Comparison of ENCODE assay signal across 18 cellular contexts in the genomic region with DNA sequence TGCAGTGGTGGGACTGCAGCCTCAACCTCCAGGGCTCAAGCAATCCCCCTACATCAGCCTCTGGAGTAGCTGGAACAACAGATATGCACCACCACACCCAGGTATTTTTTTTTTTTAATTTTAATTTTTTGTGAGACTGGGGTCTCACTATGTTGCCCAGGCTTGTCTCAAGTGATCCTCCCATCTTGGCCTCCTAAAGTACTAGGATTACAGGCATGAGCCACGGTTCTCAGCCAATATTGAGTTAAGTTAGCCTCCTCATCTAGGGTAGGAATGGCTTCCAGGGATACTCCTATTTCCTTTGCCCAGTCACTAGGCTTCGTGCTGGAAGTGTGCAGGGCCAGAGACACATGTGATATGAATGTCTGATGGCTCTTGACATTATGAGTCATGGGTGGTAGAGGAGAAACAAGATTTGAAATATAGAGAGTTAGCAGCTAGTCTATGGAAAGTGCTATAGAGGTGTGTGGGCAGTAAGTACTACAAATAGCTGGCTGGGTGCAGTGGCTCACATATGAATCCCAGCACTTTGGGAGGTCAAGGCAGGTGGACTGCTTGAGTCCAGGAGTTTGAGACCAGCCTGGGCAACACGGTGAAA. TPM values are rescaled to one million over a fixed set of nuclear protein-coding genes. Genes with fewer than 3 reads are reported as not detected.
DNase-seq lines count a peak whose midpoint lies in the region; ATAC-seq, FAIRE-seq and TF ChIP-seq lines count a peak whose summit lies in the region.
"Had no signal": no experiment of that assay in that cellular context is flagged by ENCODE, and none has a peak within 500 bp of the region (broad histone marks: within the 10 kb centered on the region; RNA-seq: fewer than 3 reads in every experiment).

No MANE protein-coding gene starts in this region.

- H3K36me3 Mint-ChIP-seq in stimulated activated effector memory CD8-positive, alpha-beta T cell treated with anti-CD3 and anti-CD28 coated beads, Interleukin-12 subunit alpha, Interleukin-12 subunit beta, amount 100 ng/mL, for 72 hours: peaks cover 7% of the 10 kb centered on the region
- H3K36me3 Mint-ChIP-seq: immature natural killer cell, memory B cell had no signal

- ATAC-seq in HepG2 (no peak), right lobe of liver (no peak)
- peak; percentile 87 for ATAC-seq in stimulated activated effector memory CD8-positive, alpha-beta T cell treated with anti-CD3 and anti-CD28 coated beads, Interleukin-12 subunit alpha, Interleukin-12 subunit beta, amount 100 ng/mL, for 72 hours

- H3K27ac Mint-ChIP-seq in stimulated activated effector memory CD8-positive, alpha-beta T cell treated with anti-CD3 and anti-CD28 coated beads, Interleukin-12 subunit alpha, Interleukin-12 subunit beta, amount 100 ng/mL, for 72 hours: no peak overlapping the region
- H3K27ac Mint-ChIP-seq: B cell, immature natural killer cell, memory B cell had no signal

- H3K9me3 ChIP-seq in HepG2 (ENCODE audit: low read length) (no peaks in the 10 kb centered on the region), right lobe of liver (no peaks in the 10 kb centered on the region), SJCRH30 (replicated peaks) (no peaks in the 10 kb centered on the region)
- H3K9me3 ChIP-seq: thyroid gland had no signal

- TF ChIP-seq EP300 in HepG2 (IDR thresholded peaks at IDR 0.05; ENCODE audit: low read depth in 2 of 2, low read length in 2 of 2): no peak
- no peak for TF ChIP-seq EP300 in HepG2 (CRISPR knock-in tag; IDR thresholded peaks at IDR 0.05; ENCODE audit: borderline replicate concordance)

- no peaks in the 10 kb centered on the region for H4K20me1 ChIP-seq in HepG2 (ENCODE audit: insufficient read depth, low read length)

- H3K4me1 ChIP-seq in HepG2 (ENCODE audit: insufficient read depth, low read length) (peaks cover 29% of the 10 kb centered on the region), right lobe of liver (no peaks in the 10 kb centered on the region), SJCRH30 (no peaks in the 10 kb centered on the region)

- H3K4me1 Mint-ChIP-seq in stimulated activated effector memory CD8-positive, alpha-beta T cell treated with anti-CD3 and anti-CD28 coated beads, Interleukin-12 subunit alpha, Interleukin-12 subunit beta, amount 100 ng/mL, for 72 hours: peaks cover 5% of the 10 kb centered on the region

- in situ Hi-C loops in HepG2 (cut with HindIII; ENCODE audit: extremely low pct_ligation_motif_present, low pct_unique_long_range_greater_than_20kb): no loop called here

- H3K27ac ChIP-seq in HepG2 (ENCODE audit: extremely low read length, insufficient read depth, low read length) (no peak overlapping the region), right lobe of liver (no peak overlapping the region), SJCRH30 (no peak overlapping the region)
- H3K27ac ChIP-seq: SK-N-MC, thyroid gland had no signal

- H3K4me3 Mint-ChIP-seq in stimulated activated effector memory CD8-positive, alpha-beta T cell treated with anti-CD3 and anti-CD28 coated beads, Interleukin-12 subunit alpha, Interleukin-12 subunit beta, amount 100 ng/mL, for 72 hours: no peak overlapping the region
- H3K4me3 Mint-ChIP-seq: B cell, immature natural killer cell, memory B cell had no signal

- DNase-seq in HepG2 (ENCODE audit: low spot score) (no peak), right lobe of liver (no peak), RKO (ENCODE audit: low spot score) (peak; percentile 69), NCI-H2029 treated with DMSO at 0.1 percent for 48 hours (lab: John Stamatoyannopoulos, UW) (no peak), SJCRH30 (no peak)
- DNase-seq in stimulated activated effector memory CD8-positive, alpha-beta T cell treated with anti-CD3 and anti-CD28 coated beads, Interleukin-12 subunit alpha, Interleukin-12 subunit beta, amount 100 ng/mL, for 72 hours (ENCODE audit: low spot score in 2 of 2): no peak
- DNase-seq: activated CD8-positive, alpha-beta memory T cell treated with anti-CD3 and anti-CD28 coated beads, Interleukin-2, amount 50 U/mL, for 4 hours; DMS 273 treated with DMSO at 0.1 percent for 48 hours; immature natural killer cell; Kasumi-1; NCI-H146; retina; thyroid gland had no signal

- intact Hi-C loops in HepG2 (cut with micrococcal nuclease; ENCODE audit: unreplicated experiment): no loop called here
- intact Hi-C loops in right lobe of liver (cut with DNase I): no loop called here

- H3K27me3 ChIP-seq in HepG2 (ENCODE audit: control insufficient read depth in 1 of 2, insufficient read depth in 2 of 2, low read length in 2 of 2): peaks cover 0 to 12% of the 10 kb centered on the region in 2 experiments; a peak in 1 of 5 replicates
- H3K27me3 ChIP-seq in right lobe of liver: no peaks in the 10 kb centered on the region
- no peaks in the 10 kb centered on the region for H3K27me3 ChIP-seq in SJCRH30
- H3K27me3 ChIP-seq: thyroid gland had no signal

- H3K4me3 ChIP-seq in HepG2 (replicated peaks in 1 of 3; ENCODE audit: insufficient read depth in 1 of 3, low read depth in 2 of 3, low read length in 3 of 3) (no peak overlapping the region), right lobe of liver (no peak overlapping the region), SJCRH30 (no peak overlapping the region)
- H3K4me3 ChIP-seq: SK-N-MC, thyroid gland had no signal

- H3K36me3 ChIP-seq in HepG2 (replicated peaks in 1 of 2; ENCODE audit: control insufficient read depth in 1 of 2, insufficient read depth in 2 of 2, low read length in 2 of 2) (no peaks in the 10 kb centered on the region), right lobe of liver (no peaks in the 10 kb centered on the region), SJCRH30 (no peaks in the 10 kb centered on the region)
- H3K36me3 ChIP-seq: thyroid gland had no signal

- H3K9ac ChIP-seq in HepG2 (ENCODE audit: insufficient read depth, low read depth, low read length): no peak overlapping the region

- TF ChIP-seq POLR2A in HepG2 (IDR thresholded peaks at IDR 0.05; ENCODE audit: insufficient read depth in 1 of 2, low read depth in 2 of 2, low read length in 2 of 2): no peak
- no peak for TF ChIP-seq POLR2A in right lobe of liver (IDR thresholded peaks at IDR 0.05)

- no peak for TF ChIP-seq CTCF in HepG2 (CRISPR knock-in tag; IDR thresholded peaks at IDR 0.05)
- no peak for TF ChIP-seq CTCF in right lobe of liver (IDR thresholded peaks at IDR 0.05)

- H2AFZ ChIP-seq in HepG2 (ENCODE audit: low read length): no peak overlapping the region

- no TSS peak for BruUV-seq in HepG2 (replicated peaks; lab: Mats Ljungman, UMichigan)

- H3K9me3 Mint-ChIP-seq in stimulated activated effector memory CD8-positive, alpha-beta T cell treated with anti-CD3 and anti-CD28 coated beads, Interleukin-12 subunit alpha, Interleukin-12 subunit beta, amount 100 ng/mL, for 72 hours: no peaks in the 10 kb centered on the region
- H3K9me3 Mint-ChIP-seq: immature natural killer cell, memory B cell had no signal

- CTCF ChIA-PET in HepG2 (lab: Yijun Ruan, JAX; ENCODE audit: low intra/inter-chr PET ratio, low total read pairs): no interaction called here

- no peak overlapping the region for H3K4me2 ChIP-seq in HepG2 (ENCODE audit: low read depth, low read length)

- TF ChIP-seq RAD21 in HepG2 (CRISPR knock-in tag; IDR thresholded peaks at IDR 0.05): no peak

- no peak for FAIRE-seq in HepG2 (lab: Jason Lieb, UNC)
- FAIRE-seq: endometrium had no signal

- WGBS in HepG2 (ENCODE audit: low lambda C conversion rate): 17% methylated on average over 3 of the region's 3 CpGs
- 46% methylated on average over 2 of the region's 3 CpGs for WGBS in right lobe of liver (ENCODE audit: insufficient coverage, low coverage, low lambda C conversion rate, missing lambda C conversion rate)

- H3K79me2 ChIP-seq in HepG2 (ENCODE audit: insufficient read depth, low read length): no peaks in the 10 kb centered on the region

- POLR2A ChIA-PET in HepG2 (lab: Yijun Ruan, JAX): no interaction called here

RNA-seq across cellular contexts. Expression of gene HES7, which starts 8.0 kb away (rescaled TPM):
- total RNA-seq in HepG2 (2016; rRNA removed; fragmentation: Illumina TruSeq; extraction: Trizol): not detected in 2 replicates
- total RNA-seq in HepG2 (2016; cell fraction: cytosol; rRNA removed; fragmentation: Illumina TruSeq; extraction: Trizol; ENCODE audit: low read depth): not detected in 2 replicates
- total RNA-seq in HepG2 (2016; cell fraction: insoluble cytoplasmic fraction; rRNA removed; fragmentation: Illumina TruSeq; extraction: Trizol): not detected in 2 replicates
- total RNA-seq in HepG2 (2016; cell fraction: membrane; rRNA removed; fragmentation: Illumina TruSeq; extraction: Trizol): not detected in 2 replicates
- total RNA-seq in HepG2 (2016; cell fraction: nucleus; rRNA removed; fragmentation: Illumina TruSeq; extraction: Trizol): not detected in 2 replicates
- not detected in 2 replicates for polyA plus RNA-seq in HepG2 (2011; rRNA removed)
- not detected in 2 replicates for polyA plus RNA-seq in HepG2 (2011; cell fraction: cytosol; rRNA removed)
- polyA plus RNA-seq in HepG2 (2011; cell fraction: nucleus; rRNA removed): 0.42 and 0.50 TPM in 2 replicates
- polyA plus RNA-seq in HepG2 (2012): 0.11 TPM in 1 of 2 replicates, not detected in the other
- polyA plus RNA-seq in HepG2 (2016; cell fraction: cytosol; fragmentation: Illumina TruSeq; extraction: Trizol; ENCODE audit: low read depth): not detected in 2 replicates
- not detected in 2 replicates for polyA plus RNA-seq in HepG2 (2016; cell fraction: insoluble cytoplasmic fraction; fragmentation: Illumina TruSeq; extraction: Trizol; ENCODE audit: low read depth)
- polyA plus RNA-seq in HepG2 (2016; cell fraction: membrane; fragmentation: Illumina TruSeq; extraction: Trizol; ENCODE audit: low read depth): not detected in 2 replicates
- polyA plus RNA-seq in HepG2 (2016; cell fraction: nucleus; fragmentation: Illumina TruSeq; extraction: Trizol; ENCODE audit: insufficient read depth, low read depth): not detected in 2 replicates
- polyA minus RNA-seq in HepG2 (2011; rRNA and poly(A)+ RNA removed; ENCODE audit: low replicate concordance): 3.9 TPM in 1 of 2 replicates, not detected in the other
- polyA minus RNA-seq in HepG2 (2011; cell fraction: cytosol; rRNA and poly(A)+ RNA removed): not detected in 2 replicates
- polyA minus RNA-seq in HepG2 (2011; cell fraction: nucleus; rRNA and poly(A)+ RNA removed): not detected in 2 replicates
- not detected for total RNA-seq in right lobe of liver
- total RNA-seq in SJCRH30 (2014; rRNA removed; shearing (Covaris generic)): 0.79 and 0.91 TPM in 2 replicates
- total RNA-seq: B cell had no signal
- polyA plus RNA-seq: immature natural killer cell had no signal

RNA-seq across cellular contexts. Expression of gene ALOXE3, which starts 13.6 kb away (rescaled TPM):
- total RNA-seq in HepG2 (2016; rRNA removed; fragmentation: Illumina TruSeq; extraction: Trizol) (not detected in 2 replicates), right lobe of liver (not detected)
- not detected in 2 replicates for total RNA-seq in HepG2 (2016; cell fraction: cytosol; rRNA removed; fragmentation: Illumina TruSeq; extraction: Trizol; ENCODE audit: low read depth)
- total RNA-seq in HepG2 (2016; cell fraction: insoluble cytoplasmic fraction; rRNA removed; fragmentation: Illumina TruSeq; extraction: Trizol): 0.02 TPM in 1 of 2 replicates, not detected in the other
- total RNA-seq in HepG2 (2016; cell fraction: membrane; rRNA removed; fragmentation: Illumina TruSeq; extraction: Trizol): not detected in 2 replicates
- not detected in 2 replicates for total RNA-seq in HepG2 (2016; cell fraction: nucleus; rRNA removed; fragmentation: Illumina TruSeq; extraction: Trizol)
- polyA plus RNA-seq in HepG2 (2011; rRNA removed): 0.07 TPM in 1 of 2 replicates, not detected in the other
- polyA plus RNA-seq in HepG2 (2011; cell fraction: cytosol; rRNA removed): 0.03 TPM in 1 of 2 replicates, not detected in the other
- polyA plus RNA-seq in HepG2 (2011; cell fraction: nucleus; rRNA removed): 0.14 and 0.18 TPM in 2 replicates
- polyA plus RNA-seq in HepG2 (2012): 0.08 TPM in 1 of 2 replicates, not detected in the other
- not detected in 2 replicates for polyA plus RNA-seq in HepG2 (2016; cell fraction: cytosol; fragmentation: Illumina TruSeq; extraction: Trizol; ENCODE audit: low read depth)
- polyA plus RNA-seq in HepG2 (2016; cell fraction: insoluble cytoplasmic fraction; fragmentation: Illumina TruSeq; extraction: Trizol; ENCODE audit: low read depth): not detected in 2 replicates
- polyA plus RNA-seq in HepG2 (2016; cell fraction: membrane; fragmentation: Illumina TruSeq; extraction: Trizol; ENCODE audit: low read depth): not detected in 2 replicates
- not detected in 2 replicates for polyA plus RNA-seq in HepG2 (2016; cell fraction: nucleus; fragmentation: Illumina TruSeq; extraction: Trizol; ENCODE audit: insufficient read depth, low read depth)
- 0.63 TPM in 1 of 2 replicates, not detected in the other for polyA minus RNA-seq in HepG2 (2011; rRNA and poly(A)+ RNA removed; ENCODE audit: low replicate concordance)
- not detected in 2 replicates for polyA minus RNA-seq in HepG2 (2011; cell fraction: cytosol; rRNA and poly(A)+ RNA removed)
- polyA minus RNA-seq in HepG2 (2011; cell fraction: nucleus; rRNA and poly(A)+ RNA removed): not detected in 2 replicates
- not detected in 2 replicates for total RNA-seq in SJCRH30 (2014; rRNA removed; shearing (Covaris generic))
- total RNA-seq: B cell, NCI-H460, thyroid gland had no signal
- polyA plus RNA-seq: immature natural killer cell had no signal

RNA-seq across cellular contexts. Expression of gene PER1, which starts 20.3 kb away (rescaled TPM):
- total RNA-seq in HepG2 (2016; rRNA removed; fragmentation: Illumina TruSeq; extraction: Trizol) (2.6 and 5.5 TPM in 2 replicates), right lobe of liver (100 to 1,000 TPM in 1 of 6 experiments, 10 to 100 TPM in 5; 25.7 to 118 (median 55.2) TPM)
- total RNA-seq in HepG2 (2016; cell fraction: cytosol; rRNA removed; fragmentation: Illumina TruSeq; extraction: Trizol; ENCODE audit: low read depth): 1.8 and 2.9 TPM in 2 replicates
- 3.2 and 5.8 TPM in 2 replicates for total RNA-seq in HepG2 (2016; cell fraction: insoluble cytoplasmic fraction; rRNA removed; fragmentation: Illumina TruSeq; extraction: Trizol)
- total RNA-seq in HepG2 (2016; cell fraction: membrane; rRNA removed; fragmentation: Illumina TruSeq; extraction: Trizol): 1.4 and 1.9 TPM in 2 replicates
- 4.1 and 4.3 TPM in 2 replicates for total RNA-seq in HepG2 (2016; cell fraction: nucleus; rRNA removed; fragmentation: Illumina TruSeq; extraction: Trizol)
- polyA plus RNA-seq in HepG2 (2011; rRNA removed): 3.6 and 5.2 TPM in 2 replicates
- polyA plus RNA-seq in HepG2 (2011; cell fraction: cytosol; rRNA removed): 1.3 and 1.4 TPM in 2 replicates
- 32.0 and 32.6 TPM in 2 replicates for polyA plus RNA-seq in HepG2 (2011; cell fraction: nucleus; rRNA removed)
- 7.8 and 11.4 TPM in 2 replicates for polyA plus RNA-seq in HepG2 (2012)
- 0.38 and 0.70 TPM in 2 replicates for polyA plus RNA-seq in HepG2 (2016; cell fraction: cytosol; fragmentation: Illumina TruSeq; extraction: Trizol; ENCODE audit: low read depth)
- 2.2 and 3.6 TPM in 2 replicates for polyA plus RNA-seq in HepG2 (2016; cell fraction: insoluble cytoplasmic fraction; fragmentation: Illumina TruSeq; extraction: Trizol; ENCODE audit: low read depth)
- 0.49 and 0.90 TPM in 2 replicates for polyA plus RNA-seq in HepG2 (2016; cell fraction: membrane; fragmentation: Illumina TruSeq; extraction: Trizol; ENCODE audit: low read depth)
- 13.1 and 17.6 TPM in 2 replicates for polyA plus RNA-seq in HepG2 (2016; cell fraction: nucleus; fragmentation: Illumina TruSeq; extraction: Trizol; ENCODE audit: insufficient read depth, low read depth)
- 11.1 and 12.7 TPM in 2 replicates for polyA minus RNA-seq in HepG2 (2011; rRNA and poly(A)+ RNA removed; ENCODE audit: low replicate concordance)
- polyA minus RNA-seq in HepG2 (2011; cell fraction: cytosol; rRNA and poly(A)+ RNA removed): 3.8 and 6.2 TPM in 2 replicates
- 10.4 and 10.7 TPM in 2 replicates for polyA minus RNA-seq in HepG2 (2011; cell fraction: nucleus; rRNA and poly(A)+ RNA removed)
- total RNA-seq in SJCRH30 (2014; rRNA removed; shearing (Covaris generic)): 9.3 and 13.5 TPM in 2 replicates

RNA-seq across cellular contexts. Expression of gene VAMP2, which starts 30.8 kb away (rescaled TPM):
- total RNA-seq in HepG2 (2016; rRNA removed; fragmentation: Illumina TruSeq; extraction: Trizol) (2.0 and 3.9 TPM in 2 replicates), right lobe of liver (10 to 100 TPM in 4 of 6 experiments, 1 to 10 TPM in 2; 4.4 to 18.6 (median 13.2) TPM)
- total RNA-seq in HepG2 (2016; cell fraction: cytosol; rRNA removed; fragmentation: Illumina TruSeq; extraction: Trizol; ENCODE audit: low read depth): 4.1 and 5.2 TPM in 2 replicates
- total RNA-seq in HepG2 (2016; cell fraction: insoluble cytoplasmic fraction; rRNA removed; fragmentation: Illumina TruSeq; extraction: Trizol): 1.9 and 3.4 TPM in 2 replicates
- total RNA-seq in HepG2 (2016; cell fraction: membrane; rRNA removed; fragmentation: Illumina TruSeq; extraction: Trizol): 3.2 and 3.4 TPM in 2 replicates
- total RNA-seq in HepG2 (2016; cell fraction: nucleus; rRNA removed; fragmentation: Illumina TruSeq; extraction: Trizol): 6.5 and 7.1 TPM in 2 replicates
- polyA plus RNA-seq in HepG2 (2011; rRNA removed): 17.2 and 19.6 TPM in 2 replicates
- polyA plus RNA-seq in HepG2 (2011; cell fraction: cytosol; rRNA removed): 10.1 and 13.2 TPM in 2 replicates
- 40.7 and 63.7 TPM in 2 replicates for polyA plus RNA-seq in HepG2 (2011; cell fraction: nucleus; rRNA removed)
- polyA plus RNA-seq in HepG2 (2012): 29.0 and 34.1 TPM in 2 replicates
- polyA plus RNA-seq in HepG2 (2016; cell fraction: cytosol; fragmentation: Illumina TruSeq; extraction: Trizol; ENCODE audit: low read depth): 2.0 and 2.2 TPM in 2 replicates
- polyA plus RNA-seq in HepG2 (2016; cell fraction: insoluble cytoplasmic fraction; fragmentation: Illumina TruSeq; extraction: Trizol; ENCODE audit: low read depth): 7.1 and 8.5 TPM in 2 replicates
- 4.9 and 5.5 TPM in 2 replicates for polyA plus RNA-seq in HepG2 (2016; cell fraction: membrane; fragmentation: Illumina TruSeq; extraction: Trizol; ENCODE audit: low read depth)
- 35.4 and 36.0 TPM in 2 replicates for polyA plus RNA-seq in HepG2 (2016; cell fraction: nucleus; fragmentation: Illumina TruSeq; extraction: Trizol; ENCODE audit: insufficient read depth, low read depth)
- polyA minus RNA-seq in HepG2 (2011; rRNA and poly(A)+ RNA removed; ENCODE audit: low replicate concordance): 6.8 and 7.6 TPM in 2 replicates
- polyA minus RNA-seq in HepG2 (2011; cell fraction: cytosol; rRNA and poly(A)+ RNA removed): 3.4 and 6.6 TPM in 2 replicates
- polyA minus RNA-seq in HepG2 (2011; cell fraction: nucleus; rRNA and poly(A)+ RNA removed): 10.8 and 14.9 TPM in 2 replicates
- 6.1 and 7.9 TPM in 2 replicates for total RNA-seq in SJCRH30 (2014; rRNA removed; shearing (Covaris generic))

RNA-seq across cellular contexts. Expression of gene TMEM107, which starts 44.2 kb away (rescaled TPM):
- 3.8 and 15.3 TPM in 2 replicates for total RNA-seq in HepG2 (2016; rRNA removed; fragmentation: Illumina TruSeq; extraction: Trizol)
- 138 and 159 TPM in 2 replicates for total RNA-seq in HepG2 (2016; cell fraction: cytosol; rRNA removed; fragmentation: Illumina TruSeq; extraction: Trizol; ENCODE audit: low read depth)
- total RNA-seq in HepG2 (2016; cell fraction: insoluble cytoplasmic fraction; rRNA removed; fragmentation: Illumina TruSeq; extraction: Trizol): 4.0 and 13.1 TPM in 2 replicates
- 25.0 and 29.6 TPM in 2 replicates for total RNA-seq in HepG2 (2016; cell fraction: membrane; rRNA removed; fragmentation: Illumina TruSeq; extraction: Trizol)
- 18.7 and 21.8 TPM in 2 replicates for total RNA-seq in HepG2 (2016; cell fraction: nucleus; rRNA removed; fragmentation: Illumina TruSeq; extraction: Trizol)
- 4.5 and 7.2 TPM in 2 replicates for polyA plus RNA-seq in HepG2 (2011; rRNA removed)
- 5.0 and 5.5 TPM in 2 replicates for polyA plus RNA-seq in HepG2 (2011; cell fraction: cytosol; rRNA removed)
- polyA plus RNA-seq in HepG2 (2011; cell fraction: nucleus; rRNA removed): 3.9 and 4.3 TPM in 2 replicates
- polyA plus RNA-seq in HepG2 (2012): 2.6 and 3.6 TPM in 2 replicates
- polyA plus RNA-seq in HepG2 (2016; cell fraction: cytosol; fragmentation: Illumina TruSeq; extraction: Trizol; ENCODE audit: low read depth): 2.4 and 3.4 TPM in 2 replicates
- polyA plus RNA-seq in HepG2 (2016; cell fraction: insoluble cytoplasmic fraction; fragmentation: Illumina TruSeq; extraction: Trizol; ENCODE audit: low read depth): 3.4 and 3.5 TPM in 2 replicates
- 2.1 and 3.3 TPM in 2 replicates for polyA plus RNA-seq in HepG2 (2016; cell fraction: membrane; fragmentation: Illumina TruSeq; extraction: Trizol; ENCODE audit: low read depth)
- polyA plus RNA-seq in HepG2 (2016; cell fraction: nucleus; fragmentation: Illumina TruSeq; extraction: Trizol; ENCODE audit: insufficient read depth, low read depth): 4.5 and 4.6 TPM in 2 replicates
- 121 and 165 TPM in 2 replicates for polyA minus RNA-seq in HepG2 (2011; rRNA and poly(A)+ RNA removed; ENCODE audit: low replicate concordance)
- 34.2 and 36.5 TPM in 2 replicates for polyA minus RNA-seq in HepG2 (2011; cell fraction: cytosol; rRNA and poly(A)+ RNA removed)
- 79.1 and 96.4 TPM in 2 replicates for polyA minus RNA-seq in HepG2 (2011; cell fraction: nucleus; rRNA and poly(A)+ RNA removed)
- 1 to 10 TPM; 2.3 to 5.0 (median 3.4) TPM for total RNA-seq in right lobe of liver
- 13.0 and 19.8 TPM in 2 replicates for total RNA-seq in SJCRH30 (2014; rRNA removed; shearing (Covaris generic))
